ENCODE assay signal across 1 cellular context in genomic region chr6:122082370-122082769, GRCh38.
TF ChIP-seq lines count a peak whose summit lies in the region.

No MANE protein-coding gene starts in this region.

TF ChIP-seq in HCT116, 20 proteins besides CTCF, POLR2A, EP300 and RAD21 (continued from another document):
- TF ChIP-seq REST (IDR thresholded peaks at IDR 0.05; ENCODE audit: low read depth) (no peak), TCF7L2 (IDR thresholded peaks at IDR 0.05; ENCODE audit: borderline replicate concordance, extremely low read depth, insufficient read depth, insufficient read length) (no peak), ZFX (IDR thresholded peaks at IDR 0.05) (no peak), SRF (IDR thresholded peaks at IDR 0.05; ENCODE audit: low read depth) (no peak)
